36 cellular contexts compared by ENCODE assay signal in genomic region chr13:91878491-91878890, GRCh38.
"Had no signal": no experiment of that assay in that cellular context is flagged by ENCODE, and none has a peak within 500 bp of the region (broad histone marks: within the 10 kb centered on the region; RNA-seq: fewer than 3 reads in every experiment).

No MANE protein-coding gene starts in this region.

- H3K9me3 Mint-ChIP-seq: activated CD4-positive, alpha-beta T cell treated with anti-CD3 and anti-CD28 coated beads, Interleukin-2, amount 10 ng/mL, durations not matched to agents 7 days and 5 days; activated naive CD4-positive, alpha-beta T cell treated with anti-CD3 and anti-CD28 coated beads, Interleukin-2, amount 10 ng/mL, durations not matched to agents 7 days and 5 days; activated naive CD4-positive, alpha-beta T cell treated with anti-CD3 and anti-CD28 coated beads, Interleukin-2, amount 50 U/mL, for 24 hours; activated naive CD8-positive, alpha-beta T cell treated with anti-CD3 and anti-CD28 coated beads, Interleukin-2, amount 10 ng/mL, durations not matched to agents 7 days and 5 days; activated naive CD8-positive, alpha-beta T cell treated with anti-CD3 and anti-CD28 coated beads, Interleukin-2, amount 50 U/mL, for 24 hours; activated T-helper 2 cell treated with anti-CD3 and anti-CD28 coated beads, Interferon-gamma antibody, Interleukin-2, Interleukin-4, amounts not matched to agents 10 μg/mL and 5 μg/mL and 100 μg/mL, durations not matched to agents 14 hours and 24 hours and 36 hours; T-helper 1 cell treated with Interleukin-12 subunit alpha and Interleukin-12 subunit beta and Interleukin-4 antibody, amounts not matched to agents 30 μg/mL and 1 μg/mL, for 36 hours; WTC11 had no signal

- DNase-seq: activated CD4-positive, alpha-beta memory T cell treated with anti-CD3 and anti-CD28 coated beads, Interleukin-2, amount 10 ng/mL, durations not matched to agents 7 days and 5 days; activated CD4-positive, alpha-beta T cell treated with anti-CD3 and anti-CD28 coated beads for 1 hour; activated CD4-positive, alpha-beta T cell treated with anti-CD3 and anti-CD28 coated beads for 36 hours; activated CD4-positive, alpha-beta T cell treated with anti-CD3 and anti-CD28 coated beads for 48 hours; activated CD4-positive, alpha-beta T cell treated with anti-CD3 and anti-CD28 coated beads, Interleukin-2, amount 10 ng/mL, durations not matched to agents 7 days and 5 days; activated CD4-positive, alpha-beta T cell treated with anti-CD3 and anti-CD28 coated beads, Interleukin-2, amount 50 U/mL, for 48 hours; activated CD4-positive, CD25-positive, alpha-beta regulatory T cell; activated CD8-positive, alpha-beta memory T cell treated with anti-CD3 and anti-CD28 coated beads for 24 hours; activated CD8-positive, alpha-beta memory T cell treated with anti-CD3 and anti-CD28 coated beads, Interleukin-2, amount 10 ng/mL, durations not matched to agents 7 days and 5 days; activated CD8-positive, alpha-beta memory T cell treated with anti-CD3 and anti-CD28 coated beads, Interleukin-2, amount 50 U/mL, for 48 hours; activated CD8-positive, alpha-beta T cell treated with anti-CD3 and anti-CD28 coated beads, Interleukin-2, amount 10 ng/mL, durations not matched to agents 7 days and 5 days; activated effector memory CD4-positive, alpha-beta T cell treated with Interleukin-2 at 50 U/mL for 16 hours; activated gamma-delta T cell; activated naive CD4-positive, alpha-beta T cell treated with anti-CD3 and anti-CD28 coated beads, Interleukin-2, amount 10 ng/mL, durations not matched to agents 7 days and 5 days; activated naive CD4-positive, alpha-beta T cell treated with Interleukin-2 at 50 U/mL for 16 hours; activated naive CD8-positive, alpha-beta T cell treated with anti-CD3 and anti-CD28 coated beads, Interleukin-2, amount 10 ng/mL, durations not matched to agents 7 days and 5 days; activated naive CD8-positive, alpha-beta T cell treated with anti-CD3 and anti-CD28 coated beads, Interleukin-2, amount 50 U/mL, for 24 hours; activated T-cell treated with anti-CD3 and anti-CD28 coated beads, Interleukin-2, amount 50 U/mL, for 24 hours; activated T-cell treated with anti-CD3 and anti-CD28 coated beads, Interleukin-2, amount 50 U/mL, for 48 hours; amygdala; anterior cingulate cortex; caudate nucleus; cerebellar nuclear complex; T-helper 1 cell; T-helper 2 cell; T-helper 9 cell had no signal

- H3K27me3 Mint-ChIP-seq: activated CD4-positive, alpha-beta memory T cell treated with anti-CD3 and anti-CD28 coated beads, Interleukin-2, amount 10 ng/mL, durations not matched to agents 7 days and 5 days; activated CD4-positive, alpha-beta T cell treated with anti-CD3 and anti-CD28 coated beads for 36 hours; activated CD4-positive, alpha-beta T cell treated with anti-CD3 and anti-CD28 coated beads, Interleukin-2, amount 10 ng/mL, durations not matched to agents 7 days and 5 days; activated CD8-positive, alpha-beta memory T cell treated with anti-CD3 and anti-CD28 coated beads, Interleukin-2, amount 10 ng/mL, durations not matched to agents 7 days and 5 days; activated naive CD4-positive, alpha-beta T cell treated with anti-CD3 and anti-CD28 coated beads, Interleukin-2, amount 10 ng/mL, durations not matched to agents 7 days and 5 days; activated naive CD4-positive, alpha-beta T cell treated with anti-CD3 and anti-CD28 coated beads, Interleukin-2, amount 50 U/mL, for 24 hours; activated naive CD8-positive, alpha-beta T cell; activated naive CD8-positive, alpha-beta T cell treated with anti-CD3 and anti-CD28 coated beads, Interleukin-2, amount 10 ng/mL, durations not matched to agents 7 days and 5 days; activated naive CD8-positive, alpha-beta T cell treated with anti-CD3 and anti-CD28 coated beads, Interleukin-2, amount 50 U/mL, for 24 hours; activated T-cell treated with anti-CD3 and anti-CD28 coated beads, Interleukin-2, amount 50 U/mL, for 24 hours; central memory CD8-positive, alpha-beta T cell had no signal

- H3K4me3 Mint-ChIP-seq: activated CD4-positive, alpha-beta memory T cell treated with anti-CD3 and anti-CD28 coated beads, Interleukin-2, amount 10 ng/mL, durations not matched to agents 7 days and 5 days; activated CD4-positive, alpha-beta T cell treated with anti-CD3 and anti-CD28 coated beads for 36 hours; activated CD4-positive, alpha-beta T cell treated with anti-CD3 and anti-CD28 coated beads, Interleukin-2, amount 10 ng/mL, durations not matched to agents 7 days and 5 days; activated CD8-positive, alpha-beta memory T cell treated with anti-CD3 and anti-CD28 coated beads, Interleukin-2, amount 10 ng/mL, durations not matched to agents 7 days and 5 days; activated CD8-positive, alpha-beta T cell treated with anti-CD3 and anti-CD28 coated beads, Interleukin-2, amount 10 ng/mL, durations not matched to agents 7 days and 5 days; activated naive CD4-positive, alpha-beta T cell treated with anti-CD3 and anti-CD28 coated beads, Interleukin-2, amount 10 ng/mL, durations not matched to agents 7 days and 5 days; activated naive CD4-positive, alpha-beta T cell treated with anti-CD3 and anti-CD28 coated beads, Interleukin-2, amount 50 U/mL, for 24 hours; activated naive CD8-positive, alpha-beta T cell; activated naive CD8-positive, alpha-beta T cell treated with anti-CD3 and anti-CD28 coated beads, Interleukin-2, amount 10 ng/mL, durations not matched to agents 7 days and 5 days; activated naive CD8-positive, alpha-beta T cell treated with anti-CD3 and anti-CD28 coated beads, Interleukin-2, amount 50 U/mL, for 24 hours; activated T-cell treated with anti-CD3 and anti-CD28 coated beads, Interleukin-2, amount 50 U/mL, for 24 hours; brain; central memory CD8-positive, alpha-beta T cell; T-helper 1 cell treated with Interleukin-12 subunit alpha and Interleukin-12 subunit beta and Interleukin-4 antibody, amounts not matched to agents 30 μg/mL and 1 μg/mL, for 36 hours; T-helper 2 cell treated with Interferon-gamma antibody and Interleukin-4, amounts not matched to agents 5 μg/mL and 100 μg/mL, for 36 hours; WTC11 had no signal

- H3K36me3 Mint-ChIP-seq: activated CD8-positive, alpha-beta memory T cell treated with anti-CD3 and anti-CD28 coated beads, Interleukin-2, amount 10 ng/mL, durations not matched to agents 7 days and 5 days; activated naive CD4-positive, alpha-beta T cell treated with anti-CD3 and anti-CD28 coated beads, Interleukin-2, amount 10 ng/mL, durations not matched to agents 7 days and 5 days; activated naive CD4-positive, alpha-beta T cell treated with anti-CD3 and anti-CD28 coated beads, Interleukin-2, amount 50 U/mL, for 24 hours; activated naive CD8-positive, alpha-beta T cell; activated naive CD8-positive, alpha-beta T cell treated with anti-CD3 and anti-CD28 coated beads, Interleukin-2, amount 10 ng/mL, durations not matched to agents 7 days and 5 days; brain; WTC11 had no signal

- H3K4me1 Mint-ChIP-seq: activated CD4-positive, alpha-beta memory T cell treated with anti-CD3 and anti-CD28 coated beads, Interleukin-2, amount 10 ng/mL, durations not matched to agents 7 days and 5 days; activated CD4-positive, alpha-beta T cell treated with anti-CD3 and anti-CD28 coated beads for 36 hours; activated CD4-positive, alpha-beta T cell treated with anti-CD3 and anti-CD28 coated beads, Interleukin-2, amount 10 ng/mL, durations not matched to agents 7 days and 5 days; activated CD8-positive, alpha-beta memory T cell treated with anti-CD3 and anti-CD28 coated beads, Interleukin-2, amount 10 ng/mL, durations not matched to agents 7 days and 5 days; activated naive CD4-positive, alpha-beta T cell treated with anti-CD3 and anti-CD28 coated beads, Interleukin-2, amount 10 ng/mL, durations not matched to agents 7 days and 5 days; activated naive CD4-positive, alpha-beta T cell treated with anti-CD3 and anti-CD28 coated beads, Interleukin-2, amount 50 U/mL, for 24 hours; activated naive CD8-positive, alpha-beta T cell treated with anti-CD3 and anti-CD28 coated beads, Interleukin-2, amount 10 ng/mL, durations not matched to agents 7 days and 5 days; activated naive CD8-positive, alpha-beta T cell treated with anti-CD3 and anti-CD28 coated beads, Interleukin-2, amount 50 U/mL, for 24 hours; brain; central memory CD8-positive, alpha-beta T cell had no signal

- FAIRE-seq: bronchial epithelial cell, TTC549 had no signal

- H3K27ac Mint-ChIP-seq: activated CD4-positive, alpha-beta memory T cell treated with anti-CD3 and anti-CD28 coated beads, Interleukin-2, amount 10 ng/mL, durations not matched to agents 7 days and 5 days; activated CD4-positive, alpha-beta T cell treated with anti-CD3 and anti-CD28 coated beads for 36 hours; activated CD4-positive, alpha-beta T cell treated with anti-CD3 and anti-CD28 coated beads, Interleukin-2, amount 10 ng/mL, durations not matched to agents 7 days and 5 days; activated CD8-positive, alpha-beta memory T cell treated with anti-CD3 and anti-CD28 coated beads, Interleukin-2, amount 10 ng/mL, durations not matched to agents 7 days and 5 days; activated CD8-positive, alpha-beta T cell treated with anti-CD3 and anti-CD28 coated beads, Interleukin-2, amount 10 ng/mL, durations not matched to agents 7 days and 5 days; activated naive CD4-positive, alpha-beta T cell treated with anti-CD3 and anti-CD28 coated beads, Interleukin-2, amount 10 ng/mL, durations not matched to agents 7 days and 5 days; activated naive CD4-positive, alpha-beta T cell treated with anti-CD3 and anti-CD28 coated beads, Interleukin-2, amount 50 U/mL, for 24 hours; activated naive CD8-positive, alpha-beta T cell; activated naive CD8-positive, alpha-beta T cell treated with anti-CD3 and anti-CD28 coated beads, Interleukin-2, amount 50 U/mL, for 24 hours; activated T-cell treated with anti-CD3 and anti-CD28 coated beads, Interleukin-2, amount 50 U/mL, for 24 hours; activated T-helper 2 cell treated with anti-CD3 and anti-CD28 coated beads, Interferon-gamma antibody, Interleukin-2, Interleukin-4, amounts not matched to agents 10 μg/mL and 5 μg/mL and 100 μg/mL, durations not matched to agents 14 hours and 24 hours and 36 hours; brain; T-helper 1 cell treated with Interleukin-12 subunit alpha and Interleukin-12 subunit beta and Interleukin-4 antibody, amounts not matched to agents 30 μg/mL and 1 μg/mL, for 36 hours; T-helper 2 cell treated with Interferon-gamma antibody and Interleukin-4, amounts not matched to agents 5 μg/mL and 100 μg/mL, for 36 hours; WTC11 had no signal
